In genomic region chr1:211344335-211344664, GRCh38 we compare ENCODE assay signal across 1 cellular context.
A peak's percentile ranks its signal among the peaks of the same experiment; 100 is the strongest.
TF ChIP-seq lines count a peak whose summit lies in the region.

No MANE protein-coding gene starts in this region.

TF ChIP-seq in K562, 482 proteins besides CTCF, POLR2A, EP300 and RAD21 (continues in another document):
- TF ChIP-seq SMARCE1 (IDR thresholded peaks at IDR 0.05) (no peak), ZBTB2 (IDR thresholded peaks at IDR 0.05) (no peak), PRPF4 (IDR thresholded peaks at IDR 0.05; ENCODE audit: insufficient read depth, low read depth, low read length, poor library complexity, severe bottlenecking) (no peak), MYC (IDR thresholded peaks at IDR 0.05; ENCODE audit: low read depth, low read length) (0 out of 2 replicates have a peak, but pooled peaks have one; percentile 39), MYC (CRISPR knock-in tag; IDR thresholded peaks at IDR 0.05; ENCODE audit: borderline replicate concordance, low read depth) (no peak), SMAD3 (CRISPR knock-in tag; conservative IDR thresholded peaks at IDR 0.05) (no peak), ZNF444 (CRISPR knock-in tag; IDR thresholded peaks at IDR 0.05) (no peak), MTF1 (CRISPR knock-in tag; IDR thresholded peaks at IDR 0.05; ENCODE audit: borderline replicate concordance) (no peak), THRAP3 (IDR thresholded peaks at IDR 0.05; ENCODE audit: borderline replicate concordance) (no peak), MCM2 (IDR thresholded peaks at IDR 0.05; ENCODE audit: low read depth) (no peak), TBL1XR1 (IDR thresholded peaks at IDR 0.05; ENCODE audit: low read length in 2 of 2) (peak in 1 of 2 experiments; percentile 10; a peak in 1 of 4 replicates), RFX1 (IDR thresholded peaks at IDR 0.05) (peak; percentile 75), NR2F6 (CRISPR knock-in tag; IDR thresholded peaks at IDR 0.05) (no peak), USF1 (CRISPR knock-in tag; IDR thresholded peaks at IDR 0.05) (peak; percentile 74), ZNF212 (CRISPR knock-in tag; IDR thresholded peaks at IDR 0.05) (no peak), ZBTB8A (IDR thresholded peaks at IDR 0.05; ENCODE audit: partially characterized antibody) (no peak), RNF2 (IDR thresholded peaks at IDR 0.05) (no peak), ZFX (CRISPR knock-in tag; IDR thresholded peaks at IDR 0.05) (peak; percentile 42; the same call in 1 of the 2 replicates), SOX6 (IDR thresholded peaks at IDR 0.05) (peak; percentile 49; the same call in 1 of the 2 replicates), RNF219 (CRISPR knock-in tag; IDR thresholded peaks at IDR 0.05) (no peak), BRCA1 (IDR thresholded peaks at IDR 0.05) (no peak), BRCA1 (CRISPR knock-in tag; IDR thresholded peaks at IDR 0.05) (no peak), ZNF408 (CRISPR knock-in tag; IDR thresholded peaks at IDR 0.05; ENCODE audit: low read depth) (no peak), HCFC1 (IDR thresholded peaks at IDR 0.05; ENCODE audit: low read depth, low read length) (no peak), NR0B1 (IDR thresholded peaks at IDR 0.05; ENCODE audit: partially characterized antibody) (no peak), TGIF2 (CRISPR knock-in tag; IDR thresholded peaks at IDR 0.05) (no peak), NRF1 (conservative IDR thresholded peaks at IDR 0.05 in 1 of 2, IDR thresholded peaks at IDR 0.05 in 1 of 2) (peak; percentile 24 to 44; a peak in 3 of 4 replicates), CREB3 (tag; conservative IDR thresholded peaks at IDR 0.05; ENCODE audit: low read depth) (0 out of 2 replicates have a peak, but pooled peaks have one; percentile 45), BACH1 (tag; IDR thresholded peaks at IDR 0.05) (no peak), NCOA2 (IDR thresholded peaks at IDR 0.05; ENCODE audit: partially characterized antibody in 2 of 2) (no peak), ETV6 (IDR thresholded peaks at IDR 0.05; ENCODE audit: borderline replicate concordance in 1 of 2, low read depth in 2 of 2, low read length in 1 of 2) (no peak), ETV6 (CRISPR knock-in tag; IDR thresholded peaks at IDR 0.05; ENCODE audit: borderline replicate concordance) (no peak), RFX5 (IDR thresholded peaks at IDR 0.05; ENCODE audit: low read depth, low read length) (no peak), CHD2 (IDR thresholded peaks at IDR 0.05; ENCODE audit: low read depth, low read length) (no peak), FOXJ2 (tag; IDR thresholded peaks at IDR 0.05) (peak; percentile 98), HDAC8 (tag; IDR thresholded peaks at IDR 0.05) (no peak), TFAM (CRISPR knock-in tag; conservative IDR thresholded peaks at IDR 0.05) (no peak), ZBTB7A (IDR thresholded peaks at IDR 0.05; ENCODE audit: borderline replicate concordance, control insufficient read depth, low read depth, low read length) (no peak), ZNF347 (CRISPR knock-in tag; IDR thresholded peaks at IDR 0.05; ENCODE audit: low read depth) (no peak), TAF1 (IDR thresholded peaks at IDR 0.05; ENCODE audit: control insufficient read depth, extremely low read depth, insufficient read depth, low read length, severe bottlenecking) (no peak), ZNF507 (tag; conservative IDR thresholded peaks at IDR 0.05) (no peak), ZFP1 (CRISPR knock-in tag; IDR thresholded peaks at IDR 0.05) (no peak), CREBBP (IDR thresholded peaks at IDR 0.05; ENCODE audit: low read depth, low read length) (no peak), DIDO1 (tag; IDR thresholded peaks at IDR 0.05; ENCODE audit: low read depth) (no peak), CBFA2T2 (conservative IDR thresholded peaks at IDR 0.05) (0 out of 2 replicates have a peak, but pooled peaks have one; percentile 9), MITF (IDR thresholded peaks at IDR 0.05) (no peak; the same call in 1 of the 2 replicates), SP1 (CRISPR knock-in tag; IDR thresholded peaks at IDR 0.05) (no peak)
- TF ChIP-seq, protein P1, sequence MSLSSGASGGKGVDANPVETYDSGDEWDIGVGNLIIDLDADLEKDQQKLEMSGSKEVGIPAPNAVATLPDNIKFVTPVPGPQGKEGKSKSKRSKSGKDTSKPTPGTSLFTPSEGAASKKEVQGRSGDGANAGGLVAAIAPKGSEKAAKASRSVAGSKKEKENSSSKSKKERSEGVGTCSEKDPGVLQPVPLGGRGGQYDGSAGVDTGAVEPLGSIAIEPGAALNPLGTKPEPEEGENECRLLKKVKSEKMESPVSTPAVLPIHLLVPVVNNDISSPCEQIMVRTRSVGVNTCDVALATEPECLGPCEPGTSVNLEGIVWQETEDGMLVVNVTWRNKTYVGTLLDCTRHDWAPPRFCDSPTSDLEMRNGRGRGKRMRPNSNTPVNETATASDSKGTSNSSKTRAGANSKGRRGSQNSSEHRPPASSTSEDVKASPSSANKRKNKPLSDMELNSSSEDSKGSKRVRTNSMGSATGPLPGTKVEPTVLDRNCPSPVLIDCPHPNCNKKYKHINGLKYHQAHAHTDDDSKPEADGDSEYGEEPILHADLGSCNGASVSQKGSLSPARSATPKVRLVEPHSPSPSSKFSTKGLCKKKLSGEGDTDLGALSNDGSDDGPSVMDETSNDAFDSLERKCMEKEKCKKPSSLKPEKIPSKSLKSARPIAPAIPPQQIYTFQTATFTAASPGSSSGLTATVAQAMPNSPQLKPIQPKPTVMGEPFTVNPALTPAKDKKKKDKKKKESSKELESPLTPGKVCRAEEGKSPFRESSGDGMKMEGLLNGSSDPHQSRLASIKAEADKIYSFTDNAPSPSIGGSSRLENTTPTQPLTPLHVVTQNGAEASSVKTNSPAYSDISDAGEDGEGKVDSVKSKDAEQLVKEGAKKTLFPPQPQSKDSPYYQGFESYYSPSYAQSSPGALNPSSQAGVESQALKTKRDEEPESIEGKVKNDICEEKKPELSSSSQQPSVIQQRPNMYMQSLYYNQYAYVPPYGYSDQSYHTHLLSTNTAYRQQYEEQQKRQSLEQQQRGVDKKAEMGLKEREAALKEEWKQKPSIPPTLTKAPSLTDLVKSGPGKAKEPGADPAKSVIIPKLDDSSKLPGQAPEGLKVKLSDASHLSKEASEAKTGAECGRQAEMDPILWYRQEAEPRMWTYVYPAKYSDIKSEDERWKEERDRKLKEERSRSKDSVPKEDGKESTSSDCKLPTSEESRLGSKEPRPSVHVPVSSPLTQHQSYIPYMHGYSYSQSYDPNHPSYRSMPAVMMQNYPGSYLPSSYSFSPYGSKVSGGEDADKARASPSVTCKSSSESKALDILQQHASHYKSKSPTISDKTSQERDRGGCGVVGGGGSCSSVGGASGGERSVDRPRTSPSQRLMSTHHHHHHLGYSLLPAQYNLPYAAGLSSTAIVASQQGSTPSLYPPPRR (CRISPR knock-in tag; IDR thresholded peaks at IDR 0.05; ENCODE audit: borderline replicate concordance): no peak
- TF ChIP-seq, protein P2, sequence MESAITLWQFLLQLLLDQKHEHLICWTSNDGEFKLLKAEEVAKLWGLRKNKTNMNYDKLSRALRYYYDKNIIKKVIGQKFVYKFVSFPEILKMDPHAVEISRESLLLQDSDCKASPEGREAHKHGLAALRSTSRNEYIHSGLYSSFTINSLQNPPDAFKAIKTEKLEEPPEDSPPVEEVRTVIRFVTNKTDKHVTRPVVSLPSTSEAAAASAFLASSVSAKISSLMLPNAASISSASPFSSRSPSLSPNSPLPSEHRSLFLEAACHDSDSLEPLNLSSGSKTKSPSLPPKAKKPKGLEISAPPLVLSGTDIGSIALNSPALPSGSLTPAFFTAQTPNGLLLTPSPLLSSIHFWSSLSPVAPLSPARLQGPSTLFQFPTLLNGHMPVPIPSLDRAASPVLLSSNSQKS (CRISPR knock-in tag; IDR thresholded peaks at IDR 0.05): no peak
- TF ChIP-seq, protein P3, sequence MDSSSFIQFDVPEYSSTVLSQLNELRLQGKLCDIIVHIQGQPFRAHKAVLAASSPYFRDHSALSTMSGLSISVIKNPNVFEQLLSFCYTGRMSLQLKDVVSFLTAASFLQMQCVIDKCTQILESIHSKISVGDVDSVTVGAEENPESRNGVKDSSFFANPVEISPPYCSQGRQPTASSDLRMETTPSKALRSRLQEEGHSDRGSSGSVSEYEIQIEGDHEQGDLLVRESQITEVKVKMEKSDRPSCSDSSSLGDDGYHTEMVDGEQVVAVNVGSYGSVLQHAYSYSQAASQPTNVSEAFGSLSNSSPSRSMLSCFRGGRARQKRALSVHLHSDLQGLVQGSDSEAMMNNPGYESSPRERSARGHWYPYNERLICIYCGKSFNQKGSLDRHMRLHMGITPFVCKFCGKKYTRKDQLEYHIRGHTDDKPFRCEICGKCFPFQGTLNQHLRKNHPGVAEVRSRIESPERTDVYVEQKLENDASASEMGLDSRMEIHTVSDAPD (CRISPR knock-in tag; IDR thresholded peaks at IDR 0.05): no peak
- TF ChIP-seq, protein P4, sequence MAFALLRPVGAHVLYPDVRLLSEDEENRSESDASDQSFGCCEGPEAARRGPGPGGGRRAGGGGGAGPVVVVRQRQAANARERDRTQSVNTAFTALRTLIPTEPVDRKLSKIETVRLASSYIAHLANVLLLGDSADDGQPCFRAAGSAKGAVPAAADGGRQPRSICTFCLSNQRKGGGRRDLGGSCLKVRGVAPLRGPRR (CRISPR knock-in tag; IDR thresholded peaks at IDR 0.05): no peak
